6 cellular contexts compared by ENCODE assay signal in genomic region chr16:30066882-30067583, GRCh38. TPM values are rescaled to one million over a fixed set of nuclear protein-coding genes. Genes with fewer than 3 reads are reported as not detected.
DNase-seq lines count a peak whose midpoint lies in the region; ATAC-seq and TF ChIP-seq lines count a peak whose summit lies in the region.

No MANE protein-coding gene starts in this region.

- H3K9ac ChIP-seq in HUES64 (ENCODE audit: low read depth, low read length), result peak overlapping the region; percentile 97

- H3K27ac ChIP-seq in HUES64 (ENCODE audit: low read depth, low read length), result peak overlapping the region; percentile 98

- no peaks in the 10 kb centered on the region for H3K4me1 ChIP-seq in HUES64 (ENCODE audit: insufficient read depth, low read length)

- no peak for DNase-seq in choroid plexus epithelial cell (ENCODE audit: low read depth)
- no peak for DNase-seq in osteocyte (ENCODE audit: extremely low spot score, unreplicated experiment)
- no peak for DNase-seq in DMS79 treated with DMSO at 0.1 percent for 48 hours (lab: John Stamatoyannopoulos, UW)
- DNase-seq in activated gamma-delta T cell (lab: John Stamatoyannopoulos, UW), result no peak

- peak overlapping the region; percentile 99 for H3K27ac Mint-ChIP-seq in osteocyte (ENCODE audit: unreplicated experiment)

- H3K27me3 ChIP-seq in HUES64 (ENCODE audit: insufficient read depth, low read length), result no peaks in the 10 kb centered on the region

- peaks cover 35% of the 10 kb centered on the region for H3K36me3 Mint-ChIP-seq in osteocyte (ENCODE audit: unreplicated experiment)

- H3K9me3 ChIP-seq in HUES64 (ENCODE audit: insufficient read depth, low read depth, low read length), result no peaks in the 10 kb centered on the region

- H3K36me3 ChIP-seq in HUES64 (ENCODE audit: insufficient read depth, low read length), result peaks cover 54% of the 10 kb centered on the region

- peak overlapping the region; percentile 96 for H3K4me3 ChIP-seq in HUES64 (ENCODE audit: low read length)
- H3K4me3 ChIP-seq in choroid plexus epithelial cell (ENCODE audit: low read depth, low read length), result peak overlapping the region; percentile 100

- H3K4me1 Mint-ChIP-seq in osteocyte (ENCODE audit: unreplicated experiment), result peaks cover 38% of the 10 kb centered on the region

- no peak for TF ChIP-seq CTCF in choroid plexus epithelial cell (conservative IDR thresholded peaks at IDR 0.05; ENCODE audit: low read depth, low read length)
- TF ChIP-seq CTCF in osteocyte (IDR thresholded peaks at IDR 0.05), result no peak

- ATAC-seq in HG03460 (IDR thresholded peaks at IDR 0.05; ENCODE audit: unreplicated experiment), result no peak

- peak overlapping the region; percentile 91 for H3K4me3 Mint-ChIP-seq in osteocyte (ENCODE audit: unreplicated experiment)

- H3K9me3 Mint-ChIP-seq in osteocyte (ENCODE audit: unreplicated experiment), result no peaks in the 10 kb centered on the region

- 95% methylated on average over 17 of the region's 17 CpGs for WGBS in HUES64

- H3K27me3 Mint-ChIP-seq in osteocyte (ENCODE audit: unreplicated experiment), result no peaks in the 10 kb centered on the region

RNA-seq across cellular contexts. Expression of gene ALDOA, which starts 1.5 kb away (rescaled TPM):
- polyA plus RNA-seq in HUES64 (2013, experiment 1 of 2), result 882 TPM
- polyA plus RNA-seq in HUES64 (2013, experiment 2 of 2), result 957 TPM
- 750 and 765 TPM in 2 replicates for total RNA-seq in osteocyte

RNA-seq across cellular contexts. Expression of gene PPP4C, which starts 8.8 kb away (rescaled TPM):
- 123 TPM for polyA plus RNA-seq in HUES64 (2013, experiment 1 of 2)
- polyA plus RNA-seq in HUES64 (2013, experiment 2 of 2), result 122 TPM
- 101 and 102 TPM in 2 replicates for total RNA-seq in osteocyte

RNA-seq across cellular contexts. Expression of gene TBX6, which starts 24.7 kb away (rescaled TPM):
- polyA plus RNA-seq in HUES64 (2013, experiment 1 of 2), result 3.1 TPM
- 3.2 TPM for polyA plus RNA-seq in HUES64 (2013, experiment 2 of 2)
- total RNA-seq in osteocyte, result 0.63 and 0.75 TPM in 2 replicates

RNA-seq across cellular contexts. Expression of gene YPEL3, which starts 29.0 kb away (rescaled TPM):
- 22.9 TPM for polyA plus RNA-seq in HUES64 (2013, experiment 1 of 2)
- 29.7 TPM for polyA plus RNA-seq in HUES64 (2013, experiment 2 of 2)
- total RNA-seq in osteocyte, result 83.6 and 93.3 TPM in 2 replicates

RNA-seq across cellular contexts. Expression of gene TLCD3B, which starts 36.0 kb away (rescaled TPM):
- polyA plus RNA-seq in HUES64 (2013, experiment 1 of 2), result 16.0 TPM
- polyA plus RNA-seq in HUES64 (2013, experiment 2 of 2), result 20.7 TPM
- total RNA-seq in osteocyte, result 0.32 and 0.52 TPM in 2 replicates
